ENCODE assay signal across 12 cellular contexts in the genomic region with DNA sequence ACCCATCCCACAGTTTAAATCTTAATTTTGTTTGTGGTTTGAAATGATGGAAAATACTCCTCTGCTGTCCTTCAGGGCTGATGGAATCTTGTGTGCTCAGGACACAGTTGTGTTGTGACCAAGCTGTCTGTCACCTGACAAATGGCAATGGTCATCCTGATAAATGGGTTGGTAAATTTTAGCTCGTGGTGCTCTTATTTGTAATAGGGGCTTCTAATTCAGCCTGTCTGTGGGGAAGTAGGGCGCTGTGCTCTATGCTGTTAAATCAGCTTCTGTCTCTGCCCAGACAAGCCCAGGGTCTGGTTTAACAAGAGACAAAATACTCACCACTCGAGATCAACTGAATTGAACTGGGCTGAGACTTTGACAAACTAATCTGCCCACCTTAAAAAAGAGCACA. TPM values are rescaled to one million over a fixed set of nuclear protein-coding genes. Genes with fewer than 3 reads are reported as not detected.
DNase-seq lines count a peak whose midpoint lies in the region; ATAC-seq and TF ChIP-seq lines count a peak whose summit lies in the region.
"Had no signal": no experiment of that assay in that cellular context is flagged by ENCODE, and none has a peak within 500 bp of the region (broad histone marks: within the 10 kb centered on the region; RNA-seq: fewer than 3 reads in every experiment).

No MANE protein-coding gene starts in this region.

- peak overlapping the region; percentile 60 for H3K18ac ChIP-seq in mesendoderm (ENCODE audit: low read length)

- H4K20me1 ChIP-seq in mammary epithelial cell (ENCODE audit: insufficient read depth, low read length): no peaks in the 10 kb centered on the region

- CTCF ChIA-PET in mammary epithelial cell (lab: Charles Lee; ENCODE audit: low non-redundant PET): interaction anchor here (0.6 kb wide), 1 partner anchor 425 kb away, joined by 3 read pairs; no protein-coding TSS in a partner anchor
- CTCF ChIA-PET in activated CD4-positive, alpha-beta T cell treated with anti-CD3 and anti-CD28 coated beads, Interleukin-2, amount 10 ng/mL, durations not matched to agents 7 days and 5 days (lab: Charles Lee): no interaction called here

- no peak overlapping the region for H2AFZ ChIP-seq in mammary epithelial cell (ENCODE audit: low read depth, low read length)

- H3K56ac ChIP-seq in mesendoderm (ENCODE audit: low read length): no peak overlapping the region

- H4K5ac ChIP-seq in mesendoderm (ENCODE audit: low read length): no peak overlapping the region

- H3K9me3 Mint-ChIP-seq in type B pancreatic cell: peaks cover 1% of the 10 kb centered on the region
- H3K9me3 Mint-ChIP-seq in activated T-helper 1 cell treated with anti-CD3 and anti-CD28 coated beads, Interleukin-12 subunit alpha, Interleukin-12 subunit beta, Interleukin-2, Interleukin-4 antibody, amounts not matched to agents 30 ng/mL and 10 ng/mL and 1 ng/mL, durations not matched to agents 14 hours and 24 hours and 36 hours: no peaks in the 10 kb centered on the region
- H3K9me3 Mint-ChIP-seq in activated CD4-positive, alpha-beta T cell treated with anti-CD3 and anti-CD28 coated beads, Interleukin-2, amount 10 ng/mL, durations not matched to agents 7 days and 5 days: no peaks in the 10 kb centered on the region
- H3K9me3 Mint-ChIP-seq: natural killer cell treated with Interleukin-12 subunit alpha and Interleukin-12 subunit beta and Interleukin-15 and Interleukin-18, amount 100 ng/mL, for 72 hours had no signal

- H3K9me3 ChIP-seq in mammary epithelial cell (replicated peaks; ENCODE audit: insufficient read depth, low read length) (no peaks in the 10 kb centered on the region), suprapubic skin (no peaks in the 10 kb centered on the region)
- H3K9me3 ChIP-seq: SJSA1 had no signal

- no peak for TF ChIP-seq POLR2A in suprapubic skin (IDR thresholded peaks at IDR 0.05)

- no peaks in the 10 kb centered on the region for H3K27me3 ChIP-seq in mammary epithelial cell (ENCODE audit: insufficient read depth, low read length)
- no peaks in the 10 kb centered on the region for H3K27me3 ChIP-seq in mesendoderm (ENCODE audit: insufficient read depth, low read length, poor library complexity)
- H3K27me3 ChIP-seq in suprapubic skin: no peaks in the 10 kb centered on the region
- H3K27me3 ChIP-seq: SJSA1 had no signal

- no peak overlapping the region for H2AK5ac ChIP-seq in mesendoderm (ENCODE audit: low read length)

- H3K9ac ChIP-seq in mammary epithelial cell (ENCODE audit: insufficient read depth, low read length): peak overlapping the region; percentile 45
- H3K9ac ChIP-seq in mesendoderm (ENCODE audit: low read length): no peak overlapping the region

- no peak overlapping the region for H3K23ac ChIP-seq in mesendoderm (ENCODE audit: low read length)

- H3K4me1 Mint-ChIP-seq in type B pancreatic cell (ENCODE audit: unreplicated experiment): peaks cover 81% of the 10 kb centered on the region
- H3K4me1 Mint-ChIP-seq in activated T-helper 1 cell treated with anti-CD3 and anti-CD28 coated beads, Interleukin-12 subunit alpha, Interleukin-12 subunit beta, Interleukin-2, Interleukin-4 antibody, amounts not matched to agents 30 ng/mL and 10 ng/mL and 1 ng/mL, durations not matched to agents 14 hours and 24 hours and 36 hours (ENCODE audit: low read depth): peaks cover 9% of the 10 kb centered on the region
- peaks cover 6% of the 10 kb centered on the region for H3K4me1 Mint-ChIP-seq in activated CD4-positive, alpha-beta T cell treated with anti-CD3 and anti-CD28 coated beads, Interleukin-2, amount 10 ng/mL, durations not matched to agents 7 days and 5 days

- H3K4me3 Mint-ChIP-seq in type B pancreatic cell: peak overlapping the region; percentile 59
- no peak overlapping the region for H3K4me3 Mint-ChIP-seq in activated T-helper 1 cell treated with anti-CD3 and anti-CD28 coated beads, Interleukin-12 subunit alpha, Interleukin-12 subunit beta, Interleukin-2, Interleukin-4 antibody, amounts not matched to agents 30 ng/mL and 10 ng/mL and 1 ng/mL, durations not matched to agents 14 hours and 24 hours and 36 hours
- no peak overlapping the region for H3K4me3 Mint-ChIP-seq in activated CD4-positive, alpha-beta T cell treated with anti-CD3 and anti-CD28 coated beads, Interleukin-2, amount 10 ng/mL, durations not matched to agents 7 days and 5 days
- H3K4me3 Mint-ChIP-seq: natural killer cell treated with Interleukin-12 subunit alpha and Interleukin-12 subunit beta and Interleukin-15 and Interleukin-18, amount 100 ng/mL, for 72 hours had no signal

- DNase-seq in Right ventricle myocardium inferior (ENCODE audit: missing footprints) (no peak), cardiac septum (ENCODE audit: low spot score) (no peak), mammary epithelial cell (peak; percentile 30), mesendoderm (peak; percentile 55), type B pancreatic cell (ENCODE audit: extremely low spot score, unreplicated experiment) (no peak), suprapubic skin (ENCODE audit: low spot score in 2 of 2) (no peak)
- DNase-seq in activated T-helper 1 cell treated with anti-CD3 and anti-CD28 coated beads, Interleukin-12 subunit alpha, Interleukin-12 subunit beta, Interleukin-2, Interleukin-4 antibody, amounts not matched to agents 30 ng/mL and 10 ng/mL and 1 ng/mL, durations not matched to agents 14 hours and 24 hours and 36 hours (ENCODE audit: low spot score): no peak
- no peak for DNase-seq in activated CD4-positive, alpha-beta T cell treated with anti-CD3 and anti-CD28 coated beads, Interleukin-2, amount 10 ng/mL, durations not matched to agents 7 days and 5 days
- DNase-seq: DND-41, GOT3 had no signal

- in situ Hi-C loops in mammary epithelial cell (cut with MboI; ENCODE audit: low sequenced_read_pairs in 2 of 2): loop anchor here in 1 of 2 donors (25.0 kb wide), 1 partner anchor 392 kb away; no protein-coding TSS in a partner anchor

- TF ChIP-seq EP300 in suprapubic skin (IDR thresholded peaks at IDR 0.05): no peak

- POLR2A ChIA-PET in activated CD4-positive, alpha-beta T cell treated with anti-CD3 and anti-CD28 coated beads, Interleukin-2, amount 10 ng/mL, durations not matched to agents 7 days and 5 days (lab: Charles Lee): no interaction called here

- H3K36me3 ChIP-seq in mammary epithelial cell (ENCODE audit: insufficient read depth, low read length) (no peaks in the 10 kb centered on the region), mesendoderm (ENCODE audit: control insufficient read depth, insufficient read depth, low read length) (no peaks in the 10 kb centered on the region), suprapubic skin (no peaks in the 10 kb centered on the region)
- H3K36me3 ChIP-seq: SJSA1 had no signal

- H3K4me2 ChIP-seq in mammary epithelial cell (ENCODE audit: insufficient read depth, low read depth, low read length): peak overlapping the region; percentile 91
- no peak overlapping the region for H3K4me2 ChIP-seq in mesendoderm (ENCODE audit: low read length)

- no peak overlapping the region for H2BK5ac ChIP-seq in mesendoderm (ENCODE audit: low read length)

- no TSS peak for BruUV-seq in mammary epithelial cell (replicated peaks; lab: Mats Ljungman, UMichigan)

- H3K27ac ChIP-seq in mammary epithelial cell (ENCODE audit: insufficient read depth, low read depth, low read length): peak overlapping the region; percentile 71
- no peak overlapping the region for H3K27ac ChIP-seq in mesendoderm (ENCODE audit: low read depth, low read length)
- H3K27ac ChIP-seq in suprapubic skin: no peak overlapping the region
- H3K27ac ChIP-seq: SJSA1 had no signal

- intact Hi-C loops in Right ventricle myocardium inferior (cut with DNase I) (no loop called here), cardiac septum (cut with DNase I) (no loop called here), mammary epithelial cell (cut with micrococcal nuclease) (loop anchor here (1.0 to 5.0 kb wide), 3 partner anchors 46 to 392 kb away; no protein-coding TSS in a partner anchor)
- intact Hi-C loops in activated T-helper 1 cell treated with anti-CD3 and anti-CD28 coated beads, Interleukin-12 subunit alpha, Interleukin-12 subunit beta, Interleukin-2, Interleukin-4 antibody, amounts not matched to agents 30 ng/mL and 10 ng/mL and 1 ng/mL, durations not matched to agents 14 hours and 24 hours and 36 hours (cut with micrococcal nuclease): loop anchor here (1.0 kb wide), 1 partner anchor 382 kb away; no protein-coding TSS in a partner anchor

- H3K36me3 Mint-ChIP-seq in type B pancreatic cell: peaks cover 17% of the 10 kb centered on the region
- no peaks in the 10 kb centered on the region for H3K36me3 Mint-ChIP-seq in activated T-helper 1 cell treated with anti-CD3 and anti-CD28 coated beads, Interleukin-12 subunit alpha, Interleukin-12 subunit beta, Interleukin-2, Interleukin-4 antibody, amounts not matched to agents 30 ng/mL and 10 ng/mL and 1 ng/mL, durations not matched to agents 14 hours and 24 hours and 36 hours (ENCODE audit: low read depth)
- H3K36me3 Mint-ChIP-seq in activated CD4-positive, alpha-beta T cell treated with anti-CD3 and anti-CD28 coated beads, Interleukin-2, amount 10 ng/mL, durations not matched to agents 7 days and 5 days (ENCODE audit: low read depth): no peaks in the 10 kb centered on the region
- H3K36me3 Mint-ChIP-seq: natural killer cell treated with Interleukin-12 subunit alpha and Interleukin-12 subunit beta and Interleukin-15 and Interleukin-18, amount 100 ng/mL, for 72 hours had no signal

- dilution Hi-C loops in mammary epithelial cell (cut with HindIII; ENCODE audit: low sequenced_read_pairs): no loop called here

- H4K8ac ChIP-seq in mesendoderm (ENCODE audit: low read depth, low read length): peak overlapping the region; percentile 56

- H3K79me2 ChIP-seq in mammary epithelial cell (ENCODE audit: insufficient read depth, low read length) (peaks cover 96% of the 10 kb centered on the region), mesendoderm (ENCODE audit: control insufficient read depth, insufficient read depth, low read length) (peaks cover 22% of the 10 kb centered on the region)

- peaks cover 62% of the 10 kb centered on the region for H3K4me1 ChIP-seq in mammary epithelial cell (ENCODE audit: insufficient read depth, low read length)
- H3K4me1 ChIP-seq in mesendoderm (ENCODE audit: control insufficient read depth, low read depth, low read length): peaks cover 2% of the 10 kb centered on the region
- peaks cover 45% of the 10 kb centered on the region for H3K4me1 ChIP-seq in suprapubic skin

- ATAC-seq in Right ventricle myocardium inferior: peak; percentile 34
- ATAC-seq: natural killer cell treated with Interleukin-12 subunit alpha and Interleukin-12 subunit beta and Interleukin-15 and Interleukin-18, amount 100 ng/mL, for 72 hours had no signal

- no peak for TF ChIP-seq CTCF in mammary epithelial cell (conservative IDR thresholded peaks at IDR 0.05 in 1 of 2, IDR thresholded peaks at IDR 0.05 in 1 of 2; ENCODE audit: extremely low read depth in 1 of 2, insufficient read depth in 1 of 2, low read depth in 1 of 2, low read length in 2 of 2)
- TF ChIP-seq CTCF in type B pancreatic cell (conservative IDR thresholded peaks at IDR 0.05): no peak
- TF ChIP-seq CTCF in suprapubic skin (IDR thresholded peaks at IDR 0.05): no peak

- H3K4me3 ChIP-seq in mammary epithelial cell (replicated peaks in 1 of 3; ENCODE audit: insufficient read depth in 1 of 3, low read depth in 2 of 3, low read length in 3 of 3): peak overlapping the region in 2 of 3 experiments; percentile 31 to 45
- H3K4me3 ChIP-seq in mesendoderm (ENCODE audit: low read length): no peak overlapping the region
- H3K4me3 ChIP-seq in suprapubic skin: no peak overlapping the region
- H3K4me3 ChIP-seq: SJSA1 had no signal

- H3K4ac ChIP-seq in mesendoderm (ENCODE audit: low read depth, low read length): no peak overlapping the region

- H3K27me3 Mint-ChIP-seq in type B pancreatic cell: no peaks in the 10 kb centered on the region
- peaks cover 32% of the 10 kb centered on the region for H3K27me3 Mint-ChIP-seq in activated T-helper 1 cell treated with anti-CD3 and anti-CD28 coated beads, Interleukin-12 subunit alpha, Interleukin-12 subunit beta, Interleukin-2, Interleukin-4 antibody, amounts not matched to agents 30 ng/mL and 10 ng/mL and 1 ng/mL, durations not matched to agents 14 hours and 24 hours and 36 hours (ENCODE audit: insufficient read depth)
- H3K27me3 Mint-ChIP-seq in activated CD4-positive, alpha-beta T cell treated with anti-CD3 and anti-CD28 coated beads, Interleukin-2, amount 10 ng/mL, durations not matched to agents 7 days and 5 days: peaks cover 31% of the 10 kb centered on the region

- WGBS in mammary epithelial cell (ENCODE audit: low coverage, missing lambda C conversion rate): 0% methylated on average over 3 of the region's 3 CpGs
- no CpG with 5 or more reads among the region's 3 CpGs for whole genome bisulfite sequencing in mesendoderm (ENCODE audit: extremely low coverage, insufficient coverage, low lambda C conversion rate)
- WGBS in suprapubic skin: 67% methylated on average over 3 of the region's 3 CpGs

- H3K27ac Mint-ChIP-seq in type B pancreatic cell: peak overlapping the region; percentile 61
- no peak overlapping the region for H3K27ac Mint-ChIP-seq in activated T-helper 1 cell treated with anti-CD3 and anti-CD28 coated beads, Interleukin-12 subunit alpha, Interleukin-12 subunit beta, Interleukin-2, Interleukin-4 antibody, amounts not matched to agents 30 ng/mL and 10 ng/mL and 1 ng/mL, durations not matched to agents 14 hours and 24 hours and 36 hours
- no peak overlapping the region for H3K27ac Mint-ChIP-seq in activated CD4-positive, alpha-beta T cell treated with anti-CD3 and anti-CD28 coated beads, Interleukin-2, amount 10 ng/mL, durations not matched to agents 7 days and 5 days
- H3K27ac Mint-ChIP-seq: natural killer cell treated with Interleukin-12 subunit alpha and Interleukin-12 subunit beta and Interleukin-15 and Interleukin-18, amount 100 ng/mL, for 72 hours had no signal

- no peak overlapping the region for H2BK120ac ChIP-seq in mesendoderm (ENCODE audit: low read depth, low read length)

- H2BK15ac ChIP-seq in mesendoderm (replicated peaks; ENCODE audit: low read depth): no peak overlapping the region

- H3K79me1 ChIP-seq in mesendoderm (ENCODE audit: low read length): peaks cover 16% of the 10 kb centered on the region

RNA-seq across cellular contexts. Expression of gene LRRTM2, which starts 4.5 kb away (rescaled TPM):
- total RNA-seq in Right ventricle myocardium inferior (not detected), cardiac septum (not detected), mammary epithelial cell (1 to 10 TPM; 1.1 to 1.2 TPM), type B pancreatic cell (ENCODE audit: low replicate concordance) (4.6 TPM in 1 of 2 replicates, not detected in the other), suprapubic skin (under 1 TPM in 3 of 4 donors, not detected in 1; 0.08 to 0.59 (median 0.32) TPM)
- polyA plus RNA-seq in mammary epithelial cell: 0.76 TPM
- 0.47 TPM for polyA minus RNA-seq in mammary epithelial cell
- not detected for polyA plus RNA-seq in mesendoderm (2013, experiment 1 of 2)
- not detected for polyA plus RNA-seq in mesendoderm (2013, experiment 2 of 2)
- 0.12 TPM in 1 of 2 replicates, not detected in the other for total RNA-seq in activated T-helper 1 cell treated with anti-CD3 and anti-CD28 coated beads, Interleukin-12 subunit alpha, Interleukin-12 subunit beta, Interleukin-2, Interleukin-4 antibody, amounts not matched to agents 30 ng/mL and 10 ng/mL and 1 ng/mL, durations not matched to agents 14 hours and 24 hours and 36 hours
- not detected for total RNA-seq in activated CD4-positive, alpha-beta T cell treated with anti-CD3 and anti-CD28 coated beads, Interleukin-2, amount 10 ng/mL, durations not matched to agents 7 days and 5 days

Comparison
In these comparisons a context has a peak if more than half of its experiments do, and no peak if none do; other contexts are left out.
1. DNase-seq: peak in mammary epithelial cell (single experiment) and mesendoderm (single experiment); none in Right ventricle myocardium inferior (single experiment), cardiac septum (single experiment), type B pancreatic cell (single experiment), activated T-helper 1 cell treated with anti-CD3 and anti-CD28 coated beads, Interleukin-12 subunit alpha, Interleukin-12 subunit beta, Interleukin-2, Interleukin-4 antibody, amounts not matched to agents 30 ng/mL and 10 ng/mL and 1 ng/mL, durations not matched to agents 14 hours and 24 hours and 36 hours (single experiment), activated CD4-positive, alpha-beta T cell treated with anti-CD3 and anti-CD28 coated beads, Interleukin-2, amount 10 ng/mL, durations not matched to agents 7 days and 5 days (single experiment) and suprapubic skin (0 of 2).
2. H3K4me3 ChIP-seq: peak in mammary epithelial cell (2 of 3); none in mesendoderm (single experiment) and suprapubic skin (single experiment).
3. intact Hi-C loops: an anchor here in mammary epithelial cell (1.0 to 5.0 kb wide) and activated T-helper 1 cell treated with anti-CD3 and anti-CD28 coated beads, Interleukin-12 subunit alpha, Interleukin-12 subunit beta, Interleukin-2, Interleukin-4 antibody, amounts not matched to agents 30 ng/mL and 10 ng/mL and 1 ng/mL, durations not matched to agents 14 hours and 24 hours and 36 hours (1.0 kb wide); none called in Right ventricle myocardium inferior and cardiac septum.